Comparison of ENCODE assay signal across 12 cellular contexts in the genomic region with DNA sequence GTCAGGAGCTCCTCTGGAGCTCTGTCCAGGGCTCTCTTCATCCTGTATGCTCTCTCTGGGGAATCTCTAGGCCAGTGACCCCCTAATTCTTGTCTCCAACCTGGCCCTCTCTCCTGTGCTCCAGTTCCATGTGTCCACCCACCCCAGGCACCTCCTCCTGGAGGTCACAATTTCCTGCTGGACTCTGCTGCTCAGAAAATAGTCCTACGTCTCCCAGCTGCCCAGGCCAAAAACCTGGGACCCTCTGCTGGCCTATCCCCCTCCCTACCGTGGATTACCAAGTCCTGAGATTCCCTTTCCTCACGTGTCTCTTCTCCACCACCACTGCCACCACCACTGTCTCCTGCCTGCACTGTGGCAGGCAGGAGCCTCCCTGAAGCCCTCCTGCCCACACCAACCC. TPM values are rescaled to one million over a fixed set of nuclear protein-coding genes. Genes with fewer than 3 reads are reported as not detected.
A peak's percentile ranks its signal among the peaks of the same experiment; 100 is the strongest.
DNase-seq lines count a peak whose midpoint lies in the region; ATAC-seq and TF ChIP-seq lines count a peak whose summit lies in the region.
"Had no signal": no experiment of that assay in that cellular context is flagged by ENCODE, and none has a peak within 500 bp of the region (broad histone marks: within the 10 kb centered on the region; RNA-seq: fewer than 3 reads in every experiment).

No MANE protein-coding gene starts in this region.

- no peak for DNase-seq in coronary artery (ENCODE audit: low spot score)
- no peak for DNase-seq in lung (ENCODE audit: low spot score)
- no peak for DNase-seq in spleen
- no peak for DNase-seq in NCI-H345 (lab: John Stamatoyannopoulos, UW)
- DNase-seq in HAP-1 (ENCODE audit: low spot score in 2 of 2), result no peak
- DNase-seq in activated CD4-positive, alpha-beta T cell treated with anti-CD3 and anti-CD28 coated beads, Interleukin-2, amount 50 U/mL, for 48 hours, result no peak
- DNase-seq: activated naive CD4-positive, alpha-beta T cell; CD4-positive, CD25-positive, alpha-beta regulatory T cell; foreskin melanocyte had no signal

- H3K36me3 ChIP-seq in HUES6 (ENCODE audit: control insufficient read depth, insufficient read depth, low read length) (no peaks in the 10 kb centered on the region), lung (ENCODE audit: control insufficient read depth in 2 of 2, insufficient read depth in 2 of 2, low read length in 2 of 2) (no peaks in the 10 kb centered on the region), spleen (peaks cover 0 to under 1% (median 0%) of the 10 kb centered on the region in 6 donors), HAP-1 (replicated peaks) (no peaks in the 10 kb centered on the region; the same call in 1 of the 2 replicates)

- TF ChIP-seq POLR2A in spleen (IDR thresholded peaks at IDR 0.05), result no peak

- intact Hi-C loops in spleen (cut with DNase I; ENCODE audit: low total_unique reads), result no loop called here

- ATAC-seq in lung (ENCODE audit: insufficient read depth, low FRiP score) (no peak), GM18519 (IDR thresholded peaks at IDR 0.05; ENCODE audit: low FRiP score, unreplicated experiment) (no peak)

- H3K27ac ChIP-seq in HUES6 (ENCODE audit: low read depth, low read length) (peak overlapping the region; percentile 56; the same call in 1 of the 2 replicates), coronary artery (peak overlapping the region; percentile 80 to 92), lung (ENCODE audit: low read depth in 1 of 2, low read length in 1 of 2) (peak overlapping the region; percentile 48 to 89), spleen (peak overlapping the region; percentile 53 to 87 (median 79))

- H3K4me1 ChIP-seq in HUES6 (ENCODE audit: control insufficient read depth, insufficient read depth, low read length) (peaks cover 92% of the 10 kb centered on the region), lung (ENCODE audit: control insufficient read depth in 2 of 2, insufficient read depth in 2 of 2, low read length in 2 of 2) (peaks cover 36 to 49% of the 10 kb centered on the region in 2 donors), spleen (peaks cover 54 to 100% (median 87%) of the 10 kb centered on the region in 6 donors), HAP-1 (peaks cover 35% of the 10 kb centered on the region)

- H3K27me3 ChIP-seq in HUES6 (ENCODE audit: control insufficient read depth, insufficient read depth, low read length) (no peaks in the 10 kb centered on the region), lung (ENCODE audit: control insufficient read depth, insufficient read depth) (no peaks in the 10 kb centered on the region), spleen (replicated peaks in 1 of 7) (peaks cover 0 to 2% (median 0%) of the 10 kb centered on the region in 7 donors), HAP-1 (ENCODE audit: low read depth) (no peaks in the 10 kb centered on the region)

- H3K4me3 ChIP-seq in HUES6 (ENCODE audit: low read depth, low read length) (no peak overlapping the region), coronary artery (no peak overlapping the region), lung (no peak overlapping the region), spleen (no peak overlapping the region), HAP-1 (no peak overlapping the region)
- H3K4me3 ChIP-seq: skin epidermis had no signal

- TF ChIP-seq CTCF in coronary artery (IDR thresholded peaks at IDR 0.05) (no peak), lung (IDR thresholded peaks at IDR 0.05; ENCODE audit: control extremely low read depth, extremely low read depth) (no peak), spleen (IDR thresholded peaks at IDR 0.05 in 8 of 11, conservative IDR thresholded peaks at IDR 0.05 in 3 of 11) (no peak)

- H3K9ac ChIP-seq in HUES6 (ENCODE audit: low read length), result peak overlapping the region; percentile 87

- in situ Hi-C loops in HAP-1 (cut with MboI; ENCODE audit: low sequenced_read_pairs), result no loop called here

- H3K9me3 ChIP-seq in HUES6 (ENCODE audit: control insufficient read depth, insufficient read depth, low read depth, low read length), result no peaks in the 10 kb centered on the region
- H3K9me3 ChIP-seq in lung (ENCODE audit: control insufficient read depth in 2 of 2, insufficient read depth in 1 of 2, low read length in 1 of 2), result peaks cover 0 to 2% of the 10 kb centered on the region in 2 donors
- H3K9me3 ChIP-seq in spleen, result no peaks in the 10 kb centered on the region
- no peaks in the 10 kb centered on the region for H3K9me3 ChIP-seq in HAP-1

- 59 to 81% methylated on average over 3 of the region's 3 CpGs for WGBS in lung, 2 donors
- 58 to 75% (median 64%) methylated on average over 3 of the region's 3 CpGs for WGBS in spleen, 5 donors

RNA-seq across cellular contexts. Expression of gene NES, which starts 11.7 kb away (rescaled TPM):
- total RNA-seq in lung (10 to 100 TPM; 37.3 to 57.4 TPM), spleen (100 to 1,000 TPM in 2 of 7 donors, 10 to 100 TPM in 5; 36.0 to 146 (median 58.3) TPM)
- polyA plus RNA-seq in lung (10 to 100 TPM; 17.6 to 31.1 TPM), spleen (10 to 100 TPM in 1 of 3 donors, 1 to 10 TPM in 2; 4.3 to 39.5 (median 6.7) TPM)
- polyA plus RNA-seq: CD4-positive, CD25-positive, alpha-beta regulatory T cell had no signal

RNA-seq across cellular contexts. Expression of gene BCAN, which starts 23.6 kb away (rescaled TPM):
- 1 to 10 TPM in 1 of 2 donors, under 1 TPM in 1; 0.18 to 1.1 TPM for total RNA-seq in lung
- under 1 TPM; 0.05 to 0.06 TPM for polyA plus RNA-seq in lung
- not detected for total RNA-seq in spleen
- polyA plus RNA-seq in spleen, result under 1 TPM in 2 of 3 donors, not detected in 1; 0.10 to 0.11 TPM
- total RNA-seq: CD4-positive, CD25-positive, alpha-beta regulatory T cell had no signal
- polyA plus RNA-seq: CD4-positive, CD25-positive, alpha-beta regulatory T cell had no signal

RNA-seq across cellular contexts. Expression of gene CRABP2, which starts 39.8 kb away (rescaled TPM):
- total RNA-seq in lung, result 10 to 100 TPM in 1 of 2 donors, 1 to 10 TPM in 1; 5.8 to 13.6 TPM
- polyA plus RNA-seq in lung, result 1 to 10 TPM; 1.3 to 4.0 TPM
- 10 to 100 TPM in 1 of 7 donors, 1 to 10 TPM in 6; 1.2 to 13.1 (median 3.8) TPM for total RNA-seq in spleen
- 1 to 10 TPM; 1.2 to 5.3 (median 1.8) TPM for polyA plus RNA-seq in spleen
- polyA plus RNA-seq: CD4-positive, CD25-positive, alpha-beta regulatory T cell had no signal

RNA-seq across cellular contexts. Expression of gene HAPLN2, which starts 46.3 kb away (rescaled TPM):
- total RNA-seq in lung (under 1 TPM in 1 of 2 donors, not detected in 1; 0.18 TPM), spleen (1 to 10 TPM in 1 of 7 donors, under 1 TPM in 2, not detected in 4; 0.20 to 1.1 (median 0.46) TPM)
- polyA plus RNA-seq in lung (under 1 TPM; 0.24 to 0.31 TPM), spleen (under 1 TPM; 0.22 to 0.80 (median 0.27) TPM)
- total RNA-seq: CD4-positive, CD25-positive, alpha-beta regulatory T cell had no signal
- polyA plus RNA-seq: CD4-positive, CD25-positive, alpha-beta regulatory T cell had no signal
